ENCODE assay signal across 25 cellular contexts in genomic region chr19:49954933-49955332, GRCh38. TPM values are rescaled to one million over a fixed set of nuclear protein-coding genes. Genes with fewer than 3 reads are reported as not detected.
DNase-seq lines count a peak whose midpoint lies in the region; TF ChIP-seq lines count a peak whose summit lies in the region.
"Had no signal": no experiment of that assay in that cellular context is flagged by ENCODE, and none has a peak within 500 bp of the region (broad histone marks: within the 10 kb centered on the region; RNA-seq: fewer than 3 reads in every experiment).

No MANE protein-coding gene starts in this region.

- H3K4me1 ChIP-seq in BLaER1 treated with 17β-estradiol and CSF1 and Interleukin-3, amounts not matched to agents 10 nM and 100 nM, result peaks cover 35 to 67% (median 57%) of the 10 kb centered on the region in 10 experiments
- peaks cover 36% of the 10 kb centered on the region for H3K4me1 ChIP-seq in PC-9 (replicated peaks; ENCODE audit: insufficient read depth)
- H3K4me1 ChIP-seq: A549 had no signal

- no peak for DNase-seq in PC-9
- DNase-seq in fibroblast of villous mesenchyme (ENCODE audit: low read depth), result peak; percentile 71
- peak; percentile 26 for DNase-seq in posterior vena cava (ENCODE audit: low spot score)
- DNase-seq in SKM-1 (lab: John Stamatoyannopoulos, UW; ENCODE audit: unreplicated experiment), result no peak
- DNase-seq in COR-L47 (lab: John Stamatoyannopoulos, UW), result no peak
- DNase-seq in MCF 10A (ENCODE audit: unreplicated experiment), result no peak
- DNase-seq in activated naive CD4-positive, alpha-beta T cell treated with anti-CD3 and anti-CD28 coated beads, Interleukin-2, amount 10 ng/mL, durations not matched to agents 7 days and 5 days, result no peak
- DNase-seq: activated CD4-positive, alpha-beta T cell treated with anti-CD3 and anti-CD28 coated beads, Interleukin-2, amount 10 ng/mL, durations not matched to agents 24 days and 14 days; activated CD8-positive, alpha-beta memory T cell treated with anti-CD3 and anti-CD28 coated beads, Interleukin-2, amount 50 U/mL, for 4 hours; activated effector memory CD4-positive, alpha-beta T cell treated with Interleukin-2 at 50 U/mL for 16 hours; amygdala; central memory CD4-positive, alpha-beta T cell; DMS79 treated with DMSO at 0.1 percent for 48 hours; effector CD4-positive, alpha-beta T cell; HCEC 1CT; left ventricle myocardium inferior; MM.1S; NCI-H187; stimulated activated CD4-positive, alpha-beta T cell treated with anti-CD3 and anti-CD28 coated beads, Interleukin-2, amount 100 ng/mL, for 48 hours; stimulated activated naive CD8-positive, alpha-beta T cell treated with anti-CD3 and anti-CD28 coated beads, Interleukin-15, amount 100 ng/mL, for 72 hours; T-helper 1 cell had no signal

- H3K4me1 Mint-ChIP-seq in MCF 10A (ENCODE audit: insufficient read depth, unreplicated experiment), result peaks cover 7% of the 10 kb centered on the region
- H3K4me1 Mint-ChIP-seq in activated naive CD4-positive, alpha-beta T cell treated with anti-CD3 and anti-CD28 coated beads, Interleukin-2, amount 10 ng/mL, durations not matched to agents 7 days and 5 days, result no peaks in the 10 kb centered on the region

- no peak overlapping the region for H2AFZ ChIP-seq in PC-9

- H4K20me1 ChIP-seq in BLaER1 treated with 17β-estradiol and CSF1 and Interleukin-3, amounts not matched to agents 10 nM and 100 nM, result peaks cover 0 to 8% (median 0%) of the 10 kb centered on the region in 11 experiments; a peak in 3 of 22 replicates
- no peaks in the 10 kb centered on the region for H4K20me1 ChIP-seq in PC-9 (ENCODE audit: insufficient read depth)
- H4K20me1 ChIP-seq: BLaER1 had no signal

- TF ChIP-seq CTCF in PC-9 (conservative IDR thresholded peaks at IDR 0.05) (no peak), fibroblast of villous mesenchyme (IDR thresholded peaks at IDR 0.05; ENCODE audit: insufficient read depth, low read depth, low read length) (no peak), MCF 10A (IDR thresholded peaks at IDR 0.05; ENCODE audit: unreplicated experiment) (no peak)

- H3K36me3 ChIP-seq in BLaER1 treated with 17β-estradiol and CSF1 and Interleukin-3, amounts not matched to agents 10 nM and 100 nM, result no peaks in the 10 kb centered on the region; a peak in 1 of 22 replicates
- H3K36me3 ChIP-seq in PC-9 (ENCODE audit: low read depth), result no peaks in the 10 kb centered on the region
- H3K36me3 ChIP-seq: BLaER1, left ventricle myocardium inferior had no signal

- POLR2A ChIA-PET in PC-9 (lab: Charles Lee; ENCODE audit: unreplicated experiment), result interaction anchor here (0.5 to 0.6 kb wide), 2 partner anchors 20 to 43 kb away, joined by 3 to 19 read pairs; no protein-coding TSS in a partner anchor
- POLR2A ChIA-PET in MCF 10A (lab: Yijun Ruan, JAX), result no interaction called here

- intact Hi-C loops in PC-9 (cut with micrococcal nuclease; ENCODE audit: unreplicated experiment), result no loop called here
- intact Hi-C loops in posterior vena cava (cut with DNase I), result no loop called here
- intact Hi-C loops in MCF 10A (cut with micrococcal nuclease), result no loop called here

- H3K9me2 ChIP-seq in PC-9 (ENCODE audit: insufficient read depth), result no peaks in the 10 kb centered on the region

- H3K4me3 ChIP-seq in BLaER1 treated with 17β-estradiol and CSF1 and Interleukin-3, amounts not matched to agents 10 nM and 100 nM, result peak overlapping the region in 2 of 10 experiments; percentile 8 to 11; a peak in 1 of 20 replicates
- H3K4me3 ChIP-seq in PC-9 (peak overlapping the region; percentile 36; the same call in 1 of the 2 replicates), fibroblast of villous mesenchyme (ENCODE audit: low read depth, low read length) (peak overlapping the region; percentile 21)
- H3K4me3 ChIP-seq: A549, BLaER1, left ventricle myocardium inferior had no signal

- H3K9me3 Mint-ChIP-seq in MCF 10A (ENCODE audit: unreplicated experiment), result no peaks in the 10 kb centered on the region
- H3K9me3 Mint-ChIP-seq in activated naive CD4-positive, alpha-beta T cell treated with anti-CD3 and anti-CD28 coated beads, Interleukin-2, amount 10 ng/mL, durations not matched to agents 7 days and 5 days, result no peaks in the 10 kb centered on the region
- H3K9me3 Mint-ChIP-seq: activated CD4-positive, alpha-beta T cell treated with anti-CD3 and anti-CD28 coated beads, Interleukin-2, amount 10 ng/mL, durations not matched to agents 24 days and 14 days; stimulated activated naive CD8-positive, alpha-beta T cell treated with anti-CD3 and anti-CD28 coated beads, Interleukin-15, amount 100 ng/mL, for 72 hours had no signal

- BruUV-seq in PC-9 (replicated peaks; lab: Mats Ljungman, UMichigan) (no TSS peak), MCF 10A (replicated peaks; lab: Mats Ljungman, UMichigan) (no TSS peak)

- no peak overlapping the region for H3K27ac Mint-ChIP-seq in MCF 10A (ENCODE audit: low read depth, unreplicated experiment)
- H3K27ac Mint-ChIP-seq in activated naive CD4-positive, alpha-beta T cell treated with anti-CD3 and anti-CD28 coated beads, Interleukin-2, amount 10 ng/mL, durations not matched to agents 7 days and 5 days, result no peak overlapping the region
- H3K27ac Mint-ChIP-seq: activated CD4-positive, alpha-beta T cell treated with anti-CD3 and anti-CD28 coated beads, Interleukin-2, amount 10 ng/mL, durations not matched to agents 24 days and 14 days had no signal

- H3K4me2 ChIP-seq in BLaER1 treated with 17β-estradiol and CSF1 and Interleukin-3, amounts not matched to agents 10 nM and 100 nM, result peak overlapping the region; percentile 57 to 93 (median 71); a peak in 20 of 22 replicates
- peak overlapping the region; percentile 80 for H3K4me2 ChIP-seq in PC-9
- H3K4me2 ChIP-seq: A549 had no signal

- H3K9me3 ChIP-seq in BLaER1 treated with 17β-estradiol and CSF1 and Interleukin-3, amounts not matched to agents 10 nM and 100 nM (replicated peaks in 1 of 11), result peaks cover 0 to 17% (median 10%) of the 10 kb centered on the region in 11 experiments; a peak in 12 of 22 replicates
- no peaks in the 10 kb centered on the region for H3K9me3 ChIP-seq in PC-9 (ENCODE audit: insufficient read depth, low read depth)
- H3K9me3 ChIP-seq: A549, left ventricle myocardium inferior had no signal

- peaks cover 20% of the 10 kb centered on the region for H3K27me3 Mint-ChIP-seq in MCF 10A (ENCODE audit: insufficient read depth, unreplicated experiment)
- peaks cover 31% of the 10 kb centered on the region for H3K27me3 Mint-ChIP-seq in activated naive CD4-positive, alpha-beta T cell treated with anti-CD3 and anti-CD28 coated beads, Interleukin-2, amount 10 ng/mL, durations not matched to agents 7 days and 5 days

- H3F3A ChIP-seq in PC-9 (ENCODE audit: insufficient read depth, low read depth), result peaks cover 16% of the 10 kb centered on the region

- H3K4me3 Mint-ChIP-seq in MCF 10A (ENCODE audit: unreplicated experiment), result no peak overlapping the region
- H3K4me3 Mint-ChIP-seq in activated naive CD4-positive, alpha-beta T cell treated with anti-CD3 and anti-CD28 coated beads, Interleukin-2, amount 10 ng/mL, durations not matched to agents 7 days and 5 days, result no peak overlapping the region
- H3K4me3 Mint-ChIP-seq: activated CD4-positive, alpha-beta T cell treated with anti-CD3 and anti-CD28 coated beads, Interleukin-2, amount 10 ng/mL, durations not matched to agents 24 days and 14 days; stimulated activated naive CD8-positive, alpha-beta T cell treated with anti-CD3 and anti-CD28 coated beads, Interleukin-15, amount 100 ng/mL, for 72 hours had no signal

- no peaks in the 10 kb centered on the region for H3K36me3 Mint-ChIP-seq in MCF 10A (ENCODE audit: insufficient read depth, unreplicated experiment)
- no peaks in the 10 kb centered on the region for H3K36me3 Mint-ChIP-seq in activated naive CD4-positive, alpha-beta T cell treated with anti-CD3 and anti-CD28 coated beads, Interleukin-2, amount 10 ng/mL, durations not matched to agents 7 days and 5 days

- H3K27me3 ChIP-seq in BLaER1 treated with 17β-estradiol and CSF1 and Interleukin-3, amounts not matched to agents 10 nM and 100 nM, result no peaks in the 10 kb centered on the region
- peaks cover 7% of the 10 kb centered on the region for H3K27me3 ChIP-seq in PC-9 (ENCODE audit: insufficient read depth, low read depth)
- H3K27me3 ChIP-seq: BLaER1 had no signal

- H3K9ac ChIP-seq in BLaER1 treated with 17β-estradiol and CSF1 and Interleukin-3, amounts not matched to agents 10 nM and 100 nM, result no peak overlapping the region
- H3K9ac ChIP-seq: BLaER1 had no signal

- no peaks in the 10 kb centered on the region for H3K79me2 ChIP-seq in PC-9 (ENCODE audit: low read depth)

- CTCF ChIA-PET in PC-9 (lab: Charles Lee) (interaction anchor here (0.6 to 1.2 kb wide), 3 partner anchors 71 to 468 kb away, joined by 3 to 14 read pairs (median 3); partner anchors contain the start of gene ZNF473), MCF 10A (lab: Yijun Ruan, JAX) (interaction anchor here (0.6 to 1.9 kb wide), 3 partner anchors 17 to 169 kb away, joined by 3 to 11 read pairs (median 3); no protein-coding TSS in a partner anchor)
- CTCF ChIA-PET in activated naive CD4-positive, alpha-beta T cell treated with anti-CD3 and anti-CD28 coated beads, Interleukin-2, amount 10 ng/mL, durations not matched to agents 7 days and 5 days (lab: Charles Lee), result interaction anchor here (1.6 kb wide), 1 partner anchor 17 kb away, joined by 11 read pairs; no protein-coding TSS in a partner anchor

- H3K27ac ChIP-seq in BLaER1 treated with 17β-estradiol and CSF1 and Interleukin-3, amounts not matched to agents 10 nM and 100 nM, result no peak overlapping the region
- H3K27ac ChIP-seq in PC-9, result peak overlapping the region; percentile 61; the same call in 1 of the 2 replicates
- H3K27ac ChIP-seq: A549, BLaER1 had no signal

RNA-seq across cellular contexts. Expression of gene SIGLEC11, which starts 6.0 kb away (rescaled TPM):
- not detected in 2 replicates for total RNA-seq in PC-9 (2021)
- not detected in 2 replicates for total RNA-seq in fibroblast of villous mesenchyme
- total RNA-seq in posterior vena cava, result 1 to 10 TPM in 1 of 2 donors, under 1 TPM in 1; 0.95 to 3.3 TPM
- total RNA-seq in MCF 10A (2022), result not detected in 2 replicates
- total RNA-seq: activated CD4-positive, alpha-beta T cell treated with anti-CD3 and anti-CD28 coated beads, Interleukin-2, amount 10 ng/mL, durations not matched to agents 24 days and 14 days; esophagus mucosa had no signal

RNA-seq across cellular contexts. Expression of gene NUP62, which starts 25.6 kb away (rescaled TPM):
- 66.8 and 101 TPM in 2 replicates for total RNA-seq in PC-9 (2021)
- 25.8 and 43.2 TPM in 2 replicates for total RNA-seq in fibroblast of villous mesenchyme
- 10 to 100 TPM; 21.9 to 27.1 TPM for total RNA-seq in posterior vena cava
- 42.0 and 44.9 TPM in 2 replicates for total RNA-seq in MCF 10A (2022)

RNA-seq across cellular contexts. Expression of gene ATF5, which starts 25.9 kb away (rescaled TPM):
- total RNA-seq in PC-9 (2021), result 15.3 and 19.2 TPM in 2 replicates
- 8.2 and 9.0 TPM in 2 replicates for total RNA-seq in fibroblast of villous mesenchyme
- 10 to 100 TPM; 18.8 to 37.0 TPM for total RNA-seq in posterior vena cava
- 23.7 and 24.5 TPM in 2 replicates for total RNA-seq in MCF 10A (2022)

RNA-seq across cellular contexts. Expression of gene IL4I1, which starts 58.2 kb away (rescaled TPM):
- 0.85 TPM in 1 of 2 replicates, not detected in the other for total RNA-seq in PC-9 (2021)
- total RNA-seq in fibroblast of villous mesenchyme, result 0.43 and 0.64 TPM in 2 replicates
- total RNA-seq in posterior vena cava, result 1 to 10 TPM; 1.1 to 1.3 TPM
- total RNA-seq in MCF 10A (2022), result 0.37 TPM in 1 of 2 replicates, not detected in the other
- total RNA-seq: esophagus mucosa, left ventricle myocardium inferior had no signal

Comparison
In these comparisons a context has a peak if more than half of its experiments do, and no peak if none do; other contexts are left out.
1. DNase-seq: peak in fibroblast of villous mesenchyme (single experiment) and posterior vena cava (single experiment); none in PC-9 (0 of 2), SKM-1 (single experiment), COR-L47 (single experiment), MCF 10A (single experiment) and activated naive CD4-positive, alpha-beta T cell treated with anti-CD3 and anti-CD28 coated beads, Interleukin-2, amount 10 ng/mL, durations not matched to agents 7 days and 5 days (single experiment).